ENCODE assay signal across 19 cellular contexts in genomic region chr10:125627646-125628045, GRCh38. TPM values are rescaled to one million over a fixed set of nuclear protein-coding genes. Genes with fewer than 3 reads are reported as not detected.
DNase-seq lines count a peak whose midpoint lies in the region; ATAC-seq and TF ChIP-seq lines count a peak whose summit lies in the region.
"Had no signal": no experiment of that assay in that cellular context is flagged by ENCODE, and none has a peak within 500 bp of the region (broad histone marks: within the 10 kb centered on the region; RNA-seq: fewer than 3 reads in every experiment).

No MANE protein-coding gene starts in this region.

- POLR2A ChIA-PET in SK-N-SH (lab: Yijun Ruan, JAX), result no interaction called here

- CTCF ChIA-PET in SK-N-SH (lab: Yijun Ruan, JAX), result interaction anchor here (0.6 to 2.7 kb wide), 3 partner anchors 153 to 579 kb away, joined by 3 to 13 read pairs (median 4); no protein-coding TSS in a partner anchor

- H3K9me3 Mint-ChIP-seq in endothelial cell (ENCODE audit: unreplicated experiment), result no peaks in the 10 kb centered on the region
- H3K9me3 Mint-ChIP-seq: HFFc6 had no signal

- H3K9me2 ChIP-seq in SK-N-SH, result no peaks in the 10 kb centered on the region

- DNase-seq in SK-N-SH (peak; percentile 17), NCI-H524 (lab: John Stamatoyannopoulos, UW) (peak; percentile 4 to 65), endothelial cell (ENCODE audit: low spot score) (no peak), NCI-H526 (lab: John Stamatoyannopoulos, UW) (no peak)
- DNase-seq in activated CD4-positive, alpha-beta T cell treated with anti-CD3 and anti-CD28 coated beads for 48 hours, result no peak
- DNase-seq: 8988T; C1 segment of cervical spinal cord; Calu3; CD4-positive, alpha-beta memory T cell; COR-L47; DMS153; DND-41; GOT3; HFFc6 had no signal

- no peak overlapping the region for H3K9ac ChIP-seq in SK-N-SH

- no peaks in the 10 kb centered on the region for H3K36me3 ChIP-seq in SK-N-SH (replicated peaks in 1 of 2; ENCODE audit: control insufficient read depth in 1 of 2, insufficient read depth in 2 of 2, low read length in 1 of 2)
- H3K36me3 ChIP-seq: HAP-1 had no signal

- peaks cover 0 to 4% of the 10 kb centered on the region in 2 experiments; a peak in 3 of 4 replicates for H3K4me1 ChIP-seq in SK-N-SH (ENCODE audit: control insufficient read depth in 1 of 2, insufficient read depth in 2 of 2, low read depth in 1 of 2, low read length in 1 of 2)
- H3K4me1 ChIP-seq: A549, HAP-1 had no signal

- no peak overlapping the region for H3K27ac ChIP-seq in SK-N-SH (ENCODE audit: low read depth in 2 of 2, low read length in 1 of 2)
- H3K27ac ChIP-seq: A549 had no signal

- ATAC-seq in SK-N-SH treated with all-trans-retinoic acid at 6 μM for 48 hours (no peak), GM21526 (IDR thresholded peaks at IDR 0.05; ENCODE audit: low FRiP score, unreplicated experiment) (no peak)
- ATAC-seq: A549 had no signal

- H3K27me3 ChIP-seq in SK-N-SH (ENCODE audit: insufficient read depth), result no peaks in the 10 kb centered on the region

- peak overlapping the region; percentile 61 for H3K4me3 Mint-ChIP-seq in endothelial cell (ENCODE audit: unreplicated experiment)
- H3K4me3 Mint-ChIP-seq: CD4-positive, alpha-beta memory T cell; HFFc6 had no signal

- no peaks in the 10 kb centered on the region for H4K20me1 ChIP-seq in SK-N-SH (ENCODE audit: insufficient read depth)

- no peaks in the 10 kb centered on the region for H3F3A ChIP-seq in SK-N-SH (replicated peaks; ENCODE audit: insufficient read depth)

- H3K4me3 ChIP-seq in SK-N-SH (ENCODE audit: low read depth in 2 of 2, low read length in 1 of 2), result no peak overlapping the region
- H3K4me3 ChIP-seq: A549, HAP-1 had no signal

- no peaks in the 10 kb centered on the region for H3K79me2 ChIP-seq in SK-N-SH (ENCODE audit: insufficient read depth)

- H3K36me3 Mint-ChIP-seq in endothelial cell (ENCODE audit: low read depth, unreplicated experiment), result peaks cover 9% of the 10 kb centered on the region
- H3K36me3 Mint-ChIP-seq: CD4-positive, alpha-beta memory T cell had no signal

- H3K4me1 Mint-ChIP-seq in endothelial cell (ENCODE audit: unreplicated experiment), result peaks cover 58% of the 10 kb centered on the region
- H3K4me1 Mint-ChIP-seq: CD4-positive, alpha-beta memory T cell had no signal

- TF ChIP-seq EP300 in SK-N-SH (IDR thresholded peaks at IDR 0.05; ENCODE audit: borderline replicate concordance in 1 of 2, low read depth in 1 of 2, low read length in 1 of 2), result no peak

- peaks cover 2% of the 10 kb centered on the region for H3K27me3 Mint-ChIP-seq in endothelial cell (ENCODE audit: unreplicated experiment)

- TF ChIP-seq CTCF in SK-N-SH (IDR thresholded peaks at IDR 0.05), result no peak
- no peak for TF ChIP-seq CTCF in endothelial cell (IDR thresholded peaks at IDR 0.05; ENCODE audit: unreplicated experiment)

- no peak overlapping the region for H3K4me2 ChIP-seq in SK-N-SH
- H3K4me2 ChIP-seq: A549 had no signal

- no peak overlapping the region for H2AFZ ChIP-seq in SK-N-SH (ENCODE audit: low read depth)

- no peak for TF ChIP-seq RAD21 in SK-N-SH (IDR thresholded peaks at IDR 0.05; ENCODE audit: low read length)

- WGBS in SK-N-SH (ENCODE audit: low lambda C conversion rate), result 40% methylated on average over 4 of the region's 4 CpGs

- H3K27ac Mint-ChIP-seq in endothelial cell (ENCODE audit: unreplicated experiment), result peak overlapping the region; percentile 33
- H3K27ac Mint-ChIP-seq: CD4-positive, alpha-beta memory T cell; HFFc6 had no signal

- H3K9me3 ChIP-seq in SK-N-SH, result no peaks in the 10 kb centered on the region
- H3K9me3 ChIP-seq: A549, HAP-1 had no signal

TF ChIP-seq in SK-N-SH, 30 proteins besides CTCF, POLR2A, EP300 and RAD21 (continues in another document):
- TF ChIP-seq USF2 (IDR thresholded peaks at IDR 0.05; ENCODE audit: borderline replicate concordance, low read depth, low read length) (no peak), REST (IDR thresholded peaks at IDR 0.05; ENCODE audit: low read depth, low read length) (no peak), RXRA (IDR thresholded peaks at IDR 0.05; ENCODE audit: borderline replicate concordance, low read depth) (no peak)

TF ChIP-seq in SK-N-SH treated with all-trans-retinoic acid at 6 μM for 48 hours, 23 proteins besides CTCF, POLR2A, EP300 and RAD21:
- TF ChIP-seq GLIS3 (CRISPR knock-in tag; IDR thresholded peaks at IDR 0.05), result no peak
- no peak for TF ChIP-seq SNAI2 (CRISPR knock-in tag; IDR thresholded peaks at IDR 0.05)
- no peak for TF ChIP-seq ISL1 (CRISPR knock-in tag; IDR thresholded peaks at IDR 0.05)
- no peak for TF ChIP-seq BACH2 (CRISPR knock-in tag; IDR thresholded peaks at IDR 0.05; ENCODE audit: borderline replicate concordance)
- TF ChIP-seq CREB5 (CRISPR knock-in tag; IDR thresholded peaks at IDR 0.05; ENCODE audit: low read depth), result no peak
- TF ChIP-seq ARNTL (CRISPR knock-in tag; IDR thresholded peaks at IDR 0.05; ENCODE audit: borderline replicate concordance, low read depth), result no peak
- TF ChIP-seq PATZ1 (CRISPR knock-in tag; IDR thresholded peaks at IDR 0.05; ENCODE audit: borderline replicate concordance), result no peak
- TF ChIP-seq TOX (CRISPR knock-in tag; IDR thresholded peaks at IDR 0.05; ENCODE audit: borderline replicate concordance), result no peak

RNA-seq across cellular contexts. Expression of gene TEX36, which starts 55.3 kb away (rescaled TPM):
- not detected in 2 replicates for polyA plus RNA-seq in SK-N-SH (2012; rRNA removed)
- not detected in 2 replicates for polyA plus RNA-seq in SK-N-SH (2012; cell fraction: cytosol; rRNA removed)
- polyA plus RNA-seq in SK-N-SH (2012; cell fraction: nucleus; rRNA removed), result not detected in 2 replicates
- not detected for total RNA-seq in endothelial cell (ENCODE audit: unreplicated experiment)
- total RNA-seq: Calu3; CD4-positive, alpha-beta memory T cell; HFFc6 had no signal
- polyA plus RNA-seq: A549; BJ; CD4-positive, alpha-beta memory T cell had no signal

Comparison
In these comparisons a context has a peak if more than half of its experiments do, and no peak if none do; other contexts are left out.
1. DNase-seq: peak in SK-N-SH (single experiment) and NCI-H524 (2 of 2); none in endothelial cell (single experiment), activated CD4-positive, alpha-beta T cell treated with anti-CD3 and anti-CD28 coated beads for 48 hours (single experiment) and NCI-H526 (0 of 2).